Comparison of ENCODE assay signal across 17 cellular contexts in the genomic region with DNA sequence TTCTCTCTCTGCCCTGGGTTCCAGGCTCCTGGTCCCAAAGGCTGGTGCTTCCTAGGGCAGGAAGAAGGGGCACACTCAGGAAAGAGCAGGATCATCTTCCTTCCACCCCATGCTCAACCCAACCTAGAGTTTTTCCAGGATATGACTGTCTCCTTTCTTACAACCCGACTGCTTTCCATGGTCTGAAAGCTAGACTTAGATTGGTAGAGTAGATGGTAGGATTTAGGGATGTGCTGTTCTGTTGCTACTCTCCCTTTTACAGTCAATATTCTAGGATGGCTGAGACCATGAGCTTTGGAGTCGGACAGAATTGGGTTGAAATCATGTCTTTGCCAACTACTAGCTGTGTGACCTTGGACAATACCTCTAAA. TPM values are rescaled to one million over a fixed set of nuclear protein-coding genes. Genes with fewer than 3 reads are reported as not detected.
DNase-seq lines count a peak whose midpoint lies in the region; ATAC-seq and TF ChIP-seq lines count a peak whose summit lies in the region.
"Had no signal": no experiment of that assay in that cellular context is flagged by ENCODE, and none has a peak within 500 bp of the region (broad histone marks: within the 10 kb centered on the region; RNA-seq: fewer than 3 reads in every experiment).

No MANE protein-coding gene starts in this region.

- peak overlapping the region; percentile 43 for H3K27ac ChIP-seq in AG04450 (ENCODE audit: low read depth, low read length)
- H3K27ac ChIP-seq in esophagus muscularis mucosa (replicated peaks in 1 of 4): peak overlapping the region; percentile 68 to 82 (median 76)
- no peak overlapping the region for H3K27ac ChIP-seq in mesenchymal stem cell (ENCODE audit: low read length, poor library complexity, severe bottlenecking)
- peak overlapping the region; percentile 25 for H3K27ac ChIP-seq in skeletal muscle tissue (ENCODE audit: low read depth, low read length)
- H3K27ac ChIP-seq: BLaER1, HL-60, PC-9 had no signal

- H3K4me1 ChIP-seq in esophagus muscularis mucosa: peaks cover 17 to 69% (median 62%) of the 10 kb centered on the region in 4 donors
- no peaks in the 10 kb centered on the region for H3K4me1 ChIP-seq in mesenchymal stem cell (ENCODE audit: control insufficient read depth, insufficient read depth, low read depth, low read length)
- H3K4me1 ChIP-seq in skeletal muscle tissue (ENCODE audit: control insufficient read depth in 3 of 3, insufficient read depth in 3 of 3, low read length in 3 of 3): peaks cover 9 to 12% (median 9%) of the 10 kb centered on the region in 3 donors
- H3K4me1 ChIP-seq: BLaER1 had no signal

- ATAC-seq in GM18861 (IDR thresholded peaks at IDR 0.05; ENCODE audit: unreplicated experiment): no peak
- no peak for ATAC-seq in stimulated activated naive CD8-positive, alpha-beta T cell treated with anti-CD3 and anti-CD28 coated beads, Interleukin-15, Interleukin-2, amounts not matched to agents 100 U/mL and 50 U/mL, for 24 hours
- ATAC-seq: HCT116 had no signal

- H3K4ac ChIP-seq in mesenchymal stem cell (ENCODE audit: low read depth in 1 of 2, low read length in 2 of 2): peak overlapping the region; percentile 64 to 83

- no peaks in the 10 kb centered on the region for H3K79me1 ChIP-seq in mesenchymal stem cell (replicated peaks; ENCODE audit: low read length, poor library complexity, severe bottlenecking)

- DNase-seq in AG04450 (ENCODE audit: low read depth, low spot score) (no peak), esophagus muscularis mucosa (ENCODE audit: extremely low spot score) (no peak), mesenchymal stem cell (no peak), HCEC 1CT (no peak)
- DNase-seq in effector CD4-positive, alpha-beta T cell: no peak
- no peak for DNase-seq in stimulated activated naive CD8-positive, alpha-beta T cell treated with anti-CD3 and anti-CD28 coated beads, Interleukin-15, Interleukin-2, amounts not matched to agents 100 U/mL and 50 U/mL, for 24 hours
- DNase-seq: CD8-positive, alpha-beta memory T cell; DMS79; KG1; NCI-H1436 treated with DMSO at 0.1 percent for 48 hours; NCI-H82; PC-9 had no signal

- H4K8ac ChIP-seq in mesenchymal stem cell (ENCODE audit: low read length): peak overlapping the region; percentile 97

- H4K91ac ChIP-seq in mesenchymal stem cell (ENCODE audit: low read length): peak overlapping the region; percentile 61

- POLR2A ChIA-PET in AG04450 (lab: Yijun Ruan, JAX): interaction anchor here (0.5 to 1.4 kb wide), 6 partner anchors 28 to 335 kb away, joined by 3 to 7 read pairs (median 4); no protein-coding TSS in a partner anchor

- H3K36me3 ChIP-seq in esophagus muscularis mucosa: no peaks in the 10 kb centered on the region
- no peaks in the 10 kb centered on the region for H3K36me3 ChIP-seq in mesenchymal stem cell (ENCODE audit: control insufficient read depth in 1 of 2, insufficient read depth in 2 of 2, low read depth in 1 of 2, low read length in 2 of 2)
- no peaks in the 10 kb centered on the region for H3K36me3 ChIP-seq in skeletal muscle tissue (ENCODE audit: control insufficient read depth in 3 of 3, insufficient read depth in 3 of 3, low read length in 3 of 3)
- H3K36me3 ChIP-seq: BLaER1 had no signal

- WGBS in esophagus muscularis mucosa: 94% methylated on average over 2 of the region's 2 CpGs
- WGBS in mesenchymal stem cell: 83% methylated on average over 1 of the region's 2 CpGs

- TF ChIP-seq CTCF in AG04450 (IDR thresholded peaks at IDR 0.05; ENCODE audit: low read depth, low read length) (no peak), esophagus muscularis mucosa (IDR thresholded peaks at IDR 0.05) (no peak)

- no peak overlapping the region for H2AFZ ChIP-seq in mesenchymal stem cell (ENCODE audit: low read depth, low read length)
- H2AFZ ChIP-seq: PC-9 had no signal

- H3K27me3 ChIP-seq in AG04450 (ENCODE audit: control insufficient read depth, insufficient read depth, low read length) (no peaks in the 10 kb centered on the region), esophagus muscularis mucosa (no peaks in the 10 kb centered on the region), mesenchymal stem cell (ENCODE audit: control insufficient read depth in 1 of 2, insufficient read depth in 1 of 2, low read length in 2 of 2) (peaks cover 20 to 25% of the 10 kb centered on the region in 2 experiments), skeletal muscle tissue (ENCODE audit: control insufficient read depth in 3 of 3, insufficient read depth in 3 of 3, low read length in 3 of 3) (no peaks in the 10 kb centered on the region)
- H3K27me3 ChIP-seq: BLaER1 had no signal

- no peak overlapping the region for H3K4me2 ChIP-seq in mesenchymal stem cell (ENCODE audit: low read length, poor library complexity, severe bottlenecking)
- H3K4me2 ChIP-seq: BLaER1, PC-9 had no signal

- peak overlapping the region; percentile 27 for H2BK120ac ChIP-seq in mesenchymal stem cell (ENCODE audit: low read depth, low read length)

- no peak for TF ChIP-seq POLR2A in esophagus muscularis mucosa (IDR thresholded peaks at IDR 0.05; ENCODE audit: low read depth)

- H3K18ac ChIP-seq in mesenchymal stem cell (ENCODE audit: low read depth in 1 of 2, low read length in 2 of 2): peak overlapping the region; percentile 61 to 98

- H3K4me3 ChIP-seq in AG04450 (ENCODE audit: low read depth, low read length) (no peak overlapping the region), esophagus muscularis mucosa (no peak overlapping the region), mesenchymal stem cell (ENCODE audit: insufficient read depth in 1 of 2, low read depth in 1 of 2, low read length in 2 of 2) (no peak overlapping the region), skeletal muscle tissue (ENCODE audit: low read length in 3 of 3) (no peak overlapping the region)
- H3K4me3 ChIP-seq: BLaER1, PC-9 had no signal

- H3K14ac ChIP-seq in mesenchymal stem cell (ENCODE audit: low read length in 2 of 2): peak overlapping the region in 1 of 2 experiments; percentile 42

- H3K9me3 ChIP-seq in AG04450 (ENCODE audit: control insufficient read depth, insufficient read depth, low read length) (no peaks in the 10 kb centered on the region), esophagus muscularis mucosa (no peaks in the 10 kb centered on the region), mesenchymal stem cell (ENCODE audit: control insufficient read depth, low read length) (no peaks in the 10 kb centered on the region), skeletal muscle tissue (ENCODE audit: control insufficient read depth in 3 of 3, low read length in 3 of 3) (no peaks in the 10 kb centered on the region)

- H3K23ac ChIP-seq in mesenchymal stem cell (ENCODE audit: low read length in 2 of 2): no peak overlapping the region

- CTCF ChIA-PET in AG04450 (lab: Charles Lee): interaction anchor here (0.7 to 1.0 kb wide), 2 partner anchors 46 to 335 kb away, joined by 3 to 4 read pairs; a partner anchor contains a TSS

- H2AK5ac ChIP-seq in mesenchymal stem cell (ENCODE audit: low read length, severe bottlenecking): no peak overlapping the region

- peak overlapping the region in 1 of 2 experiments; percentile 59 for H2BK12ac ChIP-seq in mesenchymal stem cell (ENCODE audit: low read length in 2 of 2)

- H2BK15ac ChIP-seq in mesenchymal stem cell (ENCODE audit: low read depth, poor library complexity, severe bottlenecking): no peak overlapping the region

- H3K9ac ChIP-seq in mesenchymal stem cell (ENCODE audit: low read length): no peak overlapping the region
- H3K9ac ChIP-seq in skeletal muscle tissue (ENCODE audit: low read depth in 1 of 3, low read length in 3 of 3): no peak overlapping the region
- H3K9ac ChIP-seq: BLaER1 had no signal

- TF ChIP-seq EP300 in esophagus muscularis mucosa (IDR thresholded peaks at IDR 0.05): no peak

- intact Hi-C loops in esophagus muscularis mucosa (cut with DNase I): no loop called here

- no peak overlapping the region for H2BK5ac ChIP-seq in mesenchymal stem cell (ENCODE audit: low read depth, low read length, poor library complexity, severe bottlenecking)

RNA-seq across cellular contexts. Expression of a gene that starts 45.9 kb away (rescaled TPM):
- polyA plus RNA-seq in AG04450 (2011; rRNA removed): 3,867 and 4,154 TPM in 2 replicates
- 2,998 and 3,399 TPM in 2 replicates for polyA minus RNA-seq in AG04450 (2011; rRNA and poly(A)+ RNA removed)
- total RNA-seq in esophagus muscularis mucosa: 1,000 to 10,000 TPM in 1 of 4 donors, 100 to 1,000 TPM in 3; 547 to 1,471 (median 705) TPM
- polyA plus RNA-seq in mesenchymal stem cell (2013, experiment 1 of 2): 440 TPM
- polyA plus RNA-seq in mesenchymal stem cell (2013, experiment 2 of 2): 419 TPM
- total RNA-seq in skeletal muscle tissue: 260 TPM
- total RNA-seq: CD8-positive, alpha-beta memory T cell had no signal
- polyA plus RNA-seq: CD8-positive, alpha-beta memory T cell had no signal
